ENCODE assay signal across 19 cellular contexts in genomic region chr5:1640276-1640898, GRCh38.
"Had no signal": no experiment of that assay in that cellular context is flagged by ENCODE, and none has a peak within 500 bp of the region (broad histone marks: within the 10 kb centered on the region; RNA-seq: fewer than 3 reads in every experiment).

No MANE protein-coding gene starts in this region.

- H3K4me1 ChIP-seq: psoas muscle, uterus had no signal

- H3K4me3 ChIP-seq: ovary, psoas muscle, right atrium auricular region, suprapubic skin, transverse colon, uterus had no signal

- H3K27ac ChIP-seq: neutrophil, ovary, psoas muscle, right atrium auricular region, suprapubic skin, transverse colon, uterus, VCaP had no signal

- FAIRE-seq: endometrium, kidney had no signal

- DNase-seq: activated CD4-positive, alpha-beta T cell treated with anti-CD3 and anti-CD28 coated beads, Interleukin-2, amount 10 ng/mL, durations not matched to agents 7 days and 5 days; activated CD8-positive, alpha-beta memory T cell treated with anti-CD3 and anti-CD28 coated beads, Interleukin-2, amount 10 ng/mL, durations not matched to agents 7 days and 5 days; activated CD8-positive, alpha-beta T cell treated with anti-CD3 and anti-CD28 coated beads for 36 hours; activated naive CD8-positive, alpha-beta T cell treated with anti-CD3 and anti-CD28 coated beads, Interleukin-2, amount 50 U/mL, for 24 hours; activated T-cell treated with anti-CD3 and anti-CD28 coated beads for 4 hours; kidney; naive thymus-derived CD8-positive, alpha-beta T cell; stimulated activated CD4-positive, alpha-beta T cell treated with anti-CD3 and anti-CD28 coated beads, Interleukin-1b, Interleukin-23, amount 100 ng/mL, for 48 hours; stimulated activated naive CD8-positive, alpha-beta T cell treated with anti-CD3 and anti-CD28 coated beads, Interleukin-15, amount 100 ng/mL, for 72 hours; transverse colon had no signal

- ATAC-seq: activated CD4-positive, CD25-positive, alpha-beta regulatory T cell treated with anti-CD3 and anti-CD28 coated beads, Interleukin-2, amount 50 U/mL, for 24 hours; activated CD8-positive, alpha-beta memory T cell treated with anti-CD3 and anti-CD28 coated beads, Interleukin-2, amount 10 ng/mL, durations not matched to agents 7 days and 5 days; activated CD8-positive, alpha-beta T cell treated with anti-CD3 and anti-CD28 coated beads for 36 hours; activated naive CD8-positive, alpha-beta T cell treated with anti-CD3 and anti-CD28 coated beads, Interleukin-2, amount 50 U/mL, for 24 hours; naive thymus-derived CD8-positive, alpha-beta T cell; psoas muscle; stimulated activated naive CD8-positive, alpha-beta T cell treated with anti-CD3 and anti-CD28 coated beads, Interleukin-15, amount 100 ng/mL, for 72 hours had no signal

- H3K36me3 ChIP-seq: neutrophil, ovary, right atrium auricular region, suprapubic skin, transverse colon, uterus had no signal

- H3K9me3 ChIP-seq: neutrophil, ovary, psoas muscle, right atrium auricular region, suprapubic skin, transverse colon, uterus had no signal

- H3K27me3 ChIP-seq: ovary had no signal
